Comparison of ENCODE assay signal across 19 cellular contexts in genomic region chr5:180119031-180119885, GRCh38. TPM values are rescaled to one million over a fixed set of nuclear protein-coding genes. Genes with fewer than 3 reads are reported as not detected.
A peak's percentile ranks its signal among the peaks of the same experiment; 100 is the strongest.
DNase-seq lines count a peak whose midpoint lies in the region; ATAC-seq and TF ChIP-seq lines count a peak whose summit lies in the region.
"Had no signal": no experiment of that assay in that cellular context is flagged by ENCODE, and none has a peak within 500 bp of the region (broad histone marks: within the 10 kb centered on the region; RNA-seq: fewer than 3 reads in every experiment).

No MANE protein-coding gene starts in this region.

- H2AFZ ChIP-seq in hepatocyte = no peak overlapping the region

- no peaks in the 10 kb centered on the region for H3K9me3 Mint-ChIP-seq in activated CD4-positive, alpha-beta memory T cell treated with anti-CD3 and anti-CD28 coated beads for 36 hours
- no peaks in the 10 kb centered on the region for H3K9me3 Mint-ChIP-seq in activated CD4-positive, alpha-beta memory T cell treated with anti-CD3 and anti-CD28 coated beads, Interleukin-2, amount 10 ng/mL, durations not matched to agents 7 days and 5 days

- WGBS in sigmoid colon, 2 donors = 87 to 92% methylated on average over 22 of the region's 22 CpGs
- WGBS in hepatocyte (ENCODE audit: low lambda C conversion rate, missing lambda C conversion rate) = 96% methylated on average over 21 of the region's 22 CpGs

- TF ChIP-seq CTCF in left lung (IDR thresholded peaks at IDR 0.05) (no peak), sigmoid colon (IDR thresholded peaks at IDR 0.05) (no peak), hepatocyte (IDR thresholded peaks at IDR 0.05; ENCODE audit: poor library complexity) (no peak)

- intact Hi-C loops in activated CD4-positive, alpha-beta memory T cell treated with anti-CD3 and anti-CD28 coated beads for 36 hours (cut with micrococcal nuclease) = no loop called here
- intact Hi-C loops in left lung (cut with DNase I) = no loop called here
- intact Hi-C loops in sigmoid colon (cut with DNase I) = no loop called here

- H3K4me1 Mint-ChIP-seq in activated CD4-positive, alpha-beta memory T cell treated with anti-CD3 and anti-CD28 coated beads for 36 hours (ENCODE audit: low read depth) = no peaks in the 10 kb centered on the region
- H3K4me1 Mint-ChIP-seq in activated CD4-positive, alpha-beta memory T cell treated with anti-CD3 and anti-CD28 coated beads, Interleukin-2, amount 10 ng/mL, durations not matched to agents 7 days and 5 days = no peaks in the 10 kb centered on the region
- H3K4me1 Mint-ChIP-seq: CD4-positive, alpha-beta memory T cell; IgD-negative memory B cell had no signal

- CTCF ChIA-PET in activated CD4-positive, alpha-beta memory T cell treated with anti-CD3 and anti-CD28 coated beads for 36 hours (lab: Charles Lee) = no interaction called here
- CTCF ChIA-PET in activated CD4-positive, alpha-beta memory T cell treated with anti-CD3 and anti-CD28 coated beads, Interleukin-2, amount 10 ng/mL, durations not matched to agents 7 days and 5 days (lab: Charles Lee) = no interaction called here

- POLR2A ChIA-PET in activated CD4-positive, alpha-beta memory T cell treated with anti-CD3 and anti-CD28 coated beads for 36 hours (lab: Charles Lee) = no interaction called here
- POLR2A ChIA-PET in activated CD4-positive, alpha-beta memory T cell treated with anti-CD3 and anti-CD28 coated beads, Interleukin-2, amount 10 ng/mL, durations not matched to agents 7 days and 5 days (lab: Charles Lee) = no interaction called here

- H3K36me3 Mint-ChIP-seq in activated CD4-positive, alpha-beta memory T cell treated with anti-CD3 and anti-CD28 coated beads for 36 hours = no peaks in the 10 kb centered on the region
- no peaks in the 10 kb centered on the region for H3K36me3 Mint-ChIP-seq in activated CD4-positive, alpha-beta memory T cell treated with anti-CD3 and anti-CD28 coated beads, Interleukin-2, amount 10 ng/mL, durations not matched to agents 7 days and 5 days (ENCODE audit: low read depth)
- H3K36me3 Mint-ChIP-seq: CD4-positive, alpha-beta memory T cell; IgD-negative memory B cell had no signal

- no peaks in the 10 kb centered on the region for H3K9me2 ChIP-seq in hepatocyte (replicated peaks; ENCODE audit: insufficient read depth)

- no peak overlapping the region for H3K4me3 ChIP-seq in H7 (ENCODE audit: insufficient read depth, low read depth, low read length)
- H3K4me3 ChIP-seq in left lung = no peak overlapping the region
- no peak overlapping the region for H3K4me3 ChIP-seq in sigmoid colon
- no peak overlapping the region for H3K4me3 ChIP-seq in hepatocyte
- H3K4me3 ChIP-seq: HAP-1 had no signal

- H3K4me1 ChIP-seq in left lung = no peaks in the 10 kb centered on the region
- no peaks in the 10 kb centered on the region for H3K4me1 ChIP-seq in sigmoid colon
- no peaks in the 10 kb centered on the region for H3K4me1 ChIP-seq in hepatocyte (ENCODE audit: insufficient read depth)
- H3K4me1 ChIP-seq: HAP-1 had no signal

- no peaks in the 10 kb centered on the region for H4K20me1 ChIP-seq in hepatocyte (ENCODE audit: insufficient read depth, poor library complexity, severe bottlenecking)

- H3K27me3 ChIP-seq in H7 (ENCODE audit: control insufficient read depth, insufficient read depth, low read length) (no peaks in the 10 kb centered on the region), left lung (peaks cover 6 to 52% of the 10 kb centered on the region in 2 donors), sigmoid colon (no peaks in the 10 kb centered on the region), hepatocyte (no peaks in the 10 kb centered on the region)

- H3K36me3 ChIP-seq in H7 (replicated peaks; ENCODE audit: control insufficient read depth, insufficient read depth, low read length) (no peaks in the 10 kb centered on the region), left lung (no peaks in the 10 kb centered on the region), sigmoid colon (no peaks in the 10 kb centered on the region), hepatocyte (replicated peaks; ENCODE audit: insufficient read depth, low read depth) (no peaks in the 10 kb centered on the region)
- H3K36me3 ChIP-seq: HAP-1 had no signal

- H3K4me3 Mint-ChIP-seq in activated CD4-positive, alpha-beta memory T cell treated with anti-CD3 and anti-CD28 coated beads for 36 hours = no peak overlapping the region
- no peak overlapping the region for H3K4me3 Mint-ChIP-seq in activated CD4-positive, alpha-beta memory T cell treated with anti-CD3 and anti-CD28 coated beads, Interleukin-2, amount 10 ng/mL, durations not matched to agents 7 days and 5 days
- H3K4me3 Mint-ChIP-seq: CD4-positive, alpha-beta memory T cell; IgD-negative memory B cell had no signal

- peak; percentile 6 for DNase-seq in activated CD4-positive, alpha-beta memory T cell treated with anti-CD3 and anti-CD28 coated beads for 36 hours
- DNase-seq in activated CD4-positive, alpha-beta memory T cell treated with anti-CD3 and anti-CD28 coated beads, Interleukin-2, amount 10 ng/mL, durations not matched to agents 7 days and 5 days = no peak
- DNase-seq in H7 (peak; percentile 52), left lung (peak; percentile 20 to 61), sigmoid colon (peak; percentile 56), GF-D8 (lab: John Stamatoyannopoulos, UW) (no peak), hepatocyte (ENCODE audit: low spot score) (no peak)
- DNase-seq in stimulated activated CD8-positive, alpha-beta memory T cell treated with anti-CD3 and anti-CD28 coated beads, Interleukin-4, amount 100 ng/mL, for 48 hours = no peak
- DNase-seq: 8988T; Calu3; CD4-positive, alpha-beta memory T cell; DMS53; Kasumi-1; MM.1S; NCI-H1092 treated with DMSO at 0.1 percent for 48 hours; NCI-H2227 treated with DMSO at 0.1 percent for 48 hours; NCI-H524 had no signal

- H3K27ac Mint-ChIP-seq in activated CD4-positive, alpha-beta memory T cell treated with anti-CD3 and anti-CD28 coated beads for 36 hours = no peak overlapping the region
- no peak overlapping the region for H3K27ac Mint-ChIP-seq in activated CD4-positive, alpha-beta memory T cell treated with anti-CD3 and anti-CD28 coated beads, Interleukin-2, amount 10 ng/mL, durations not matched to agents 7 days and 5 days
- H3K27ac Mint-ChIP-seq: CD4-positive, alpha-beta memory T cell; IgD-negative memory B cell had no signal

- TF ChIP-seq POLR2A in sigmoid colon (IDR thresholded peaks at IDR 0.05) = no peak

- no peak for ATAC-seq in left lung

- H3K9me3 ChIP-seq in left lung (no peaks in the 10 kb centered on the region), sigmoid colon (no peaks in the 10 kb centered on the region), hepatocyte (ENCODE audit: low read depth) (no peaks in the 10 kb centered on the region)
- H3K9me3 ChIP-seq: HAP-1 had no signal

- no peak overlapping the region for H3K4me2 ChIP-seq in hepatocyte

- no peak overlapping the region for H3K27ac ChIP-seq in left lung
- H3K27ac ChIP-seq in sigmoid colon = no peak overlapping the region
- no peak overlapping the region for H3K27ac ChIP-seq in hepatocyte

- TF ChIP-seq EP300 in sigmoid colon (IDR thresholded peaks at IDR 0.05) = no peak

- H3K27me3 Mint-ChIP-seq in activated CD4-positive, alpha-beta memory T cell treated with anti-CD3 and anti-CD28 coated beads for 36 hours = no peaks in the 10 kb centered on the region
- peaks cover 3% of the 10 kb centered on the region for H3K27me3 Mint-ChIP-seq in activated CD4-positive, alpha-beta memory T cell treated with anti-CD3 and anti-CD28 coated beads, Interleukin-2, amount 10 ng/mL, durations not matched to agents 7 days and 5 days

- H3K79me2 ChIP-seq in hepatocyte = no peaks in the 10 kb centered on the region

RNA-seq across cellular contexts. Expression of gene RNF130, which starts 47.7 kb away (rescaled TPM):
- total RNA-seq in activated CD4-positive, alpha-beta memory T cell treated with anti-CD3 and anti-CD28 coated beads for 36 hours = 10 to 100 TPM in 1 of 2 experiments, 1 to 10 TPM in 1; 9.9 to 10.1 TPM
- 1 to 10 TPM; 2.9 to 3.4 TPM for total RNA-seq in activated CD4-positive, alpha-beta memory T cell treated with anti-CD3 and anti-CD28 coated beads, Interleukin-2, amount 10 ng/mL, durations not matched to agents 7 days and 5 days
- 123 and 154 TPM in 2 replicates for total RNA-seq in H7 (2014; rRNA removed; shearing (Covaris generic))
- total RNA-seq in left lung (100 to 1,000 TPM in 1 of 2 donors, 10 to 100 TPM in 1; 84.0 to 125 TPM), sigmoid colon (100 to 1,000 TPM in 3 of 4 donors, 10 to 100 TPM in 1; 64.1 to 144 (median 117) TPM), hepatocyte (39.6 and 42.4 TPM in 2 replicates)
- polyA plus RNA-seq in sigmoid colon (10 to 100 TPM; 34.3 to 41.4 (median 37.5) TPM), hepatocyte (62.4 and 64.9 TPM in 2 replicates)

Comparison
In these comparisons a context has a peak if more than half of its experiments do, and no peak if none do; other contexts are left out.
1. DNase-seq: peak in activated CD4-positive, alpha-beta memory T cell treated with anti-CD3 and anti-CD28 coated beads for 36 hours (single experiment), H7 (single experiment), left lung (2 of 2) and sigmoid colon (single experiment); none in activated CD4-positive, alpha-beta memory T cell treated with anti-CD3 and anti-CD28 coated beads, Interleukin-2, amount 10 ng/mL, durations not matched to agents 7 days and 5 days (single experiment), GF-D8 (single experiment), stimulated activated CD8-positive, alpha-beta memory T cell treated with anti-CD3 and anti-CD28 coated beads, Interleukin-4, amount 100 ng/mL, for 48 hours (single experiment) and hepatocyte (single experiment).